In genomic region chr5:38113456-38113855, GRCh38 we compare ENCODE assay signal across 18 cellular contexts.
"Had no signal": no experiment of that assay in that cellular context is flagged by ENCODE, and none has a peak within 500 bp of the region (broad histone marks: within the 10 kb centered on the region; RNA-seq: fewer than 3 reads in every experiment).

No MANE protein-coding gene starts in this region.

- FAIRE-seq: RCC 7860 had no signal

- H3K27me3 ChIP-seq: SJCRH30 had no signal

- H3K9me3 ChIP-seq: SJCRH30 had no signal

- H3K4me1 ChIP-seq: SJCRH30 had no signal

- H3K36me3 ChIP-seq: SJCRH30 had no signal

- ATAC-seq: SK-N-SH treated with all-trans-retinoic acid at 6 μM for 48 hours had no signal

- H3K27ac ChIP-seq: SJCRH30 had no signal

- DNase-seq: KBM-7, MV-4-11, NCI-H1048, NCI-H1105, NCI-H1417, NCI-H1436 treated with DMSO at 0.1 percent for 48 hours, NCI-H1694, NCI-H187 treated with DMSO at 0.1 percent for 48 hours, NCI-H2029 treated with DMSO at 0.1 percent for 48 hours, NCI-H2171 treated with DMSO at 0.1 percent for 48 hours, NCI-H524, NCI-H526 treated with DMSO at 0.1 percent for 48 hours, NCI-H774, RPMI8226, SHP77 treated with DMSO at 0.1 percent for 48 hours, SJCRH30 had no signal

- H3K4me3 ChIP-seq: SJCRH30 had no signal
